8 cellular contexts compared by ENCODE assay signal in genomic region chr6:26311385-26312095, GRCh38. TPM values are rescaled to one million over a fixed set of nuclear protein-coding genes. Genes with fewer than 3 reads are reported as not detected.
DNase-seq lines count a peak whose midpoint lies in the region; ATAC-seq and TF ChIP-seq lines count a peak whose summit lies in the region.

No MANE protein-coding gene starts in this region.

- H3K4me1 ChIP-seq in Caco-2: peaks cover 12% of the 10 kb centered on the region
- peaks cover 0 to 33% (median 8%) of the 10 kb centered on the region in 3 donors for H3K4me1 ChIP-seq in esophagus squamous epithelium
- H3K4me1 ChIP-seq in naive thymus-derived CD4-positive, alpha-beta T cell (ENCODE audit: control insufficient read depth in 2 of 2, insufficient read depth in 2 of 2, low read length in 2 of 2): peaks cover 4 to 19% of the 10 kb centered on the region in 2 donors
- peaks cover 9% of the 10 kb centered on the region for H3K4me1 ChIP-seq in upper lobe of right lung

- H3K27me3 ChIP-seq in Caco-2 (replicated peaks; ENCODE audit: control insufficient read depth, insufficient read depth, low read length): no peaks in the 10 kb centered on the region
- H3K27me3 ChIP-seq in esophagus squamous epithelium: no peaks in the 10 kb centered on the region
- H3K27me3 ChIP-seq in naive thymus-derived CD4-positive, alpha-beta T cell (ENCODE audit: control insufficient read depth in 2 of 2, insufficient read depth in 2 of 2, low read length in 2 of 2): no peaks in the 10 kb centered on the region
- no peaks in the 10 kb centered on the region for H3K27me3 ChIP-seq in upper lobe of right lung

- no peak for TF ChIP-seq POLR2A in esophagus squamous epithelium (IDR thresholded peaks at IDR 0.05)

- BruUV-seq in Caco-2 (replicated peaks; lab: Mats Ljungman, UMichigan): no TSS peak

- H3K4me3 ChIP-seq in Caco-2 (ENCODE audit: low read depth, low read length) (peak overlapping the region; percentile 65), esophagus squamous epithelium (peak overlapping the region; percentile 17 to 72 (median 50)), upper lobe of right lung (peak overlapping the region; percentile 58)
- peak overlapping the region; percentile 81 for H3K4me3 ChIP-seq in naive thymus-derived CD4-positive, alpha-beta T cell (ENCODE audit: low read length)

- no peaks in the 10 kb centered on the region for H3K27me3 Mint-ChIP-seq in Caco-2 (ENCODE audit: insufficient read depth, unreplicated experiment)
- peaks cover 0 to 8% (median 0%) of the 10 kb centered on the region in 5 donors for H3K27me3 Mint-ChIP-seq in naive thymus-derived CD4-positive, alpha-beta T cell

- TF ChIP-seq CTCF in Caco-2 (IDR thresholded peaks at IDR 0.05; ENCODE audit: insufficient read depth in 1 of 2, low read depth in 1 of 2, low read length in 1 of 2, severe bottlenecking in 1 of 2, unreplicated experiment in 1 of 2) (no peak), esophagus squamous epithelium (IDR thresholded peaks at IDR 0.05) (no peak), upper lobe of right lung (IDR thresholded peaks at IDR 0.05) (no peak)

- H3K27ac ChIP-seq in esophagus squamous epithelium (peak overlapping the region; percentile 48 to 75 (median 60)), upper lobe of right lung (peak overlapping the region; percentile 13)
- peak overlapping the region; percentile 50 for H3K27ac ChIP-seq in naive thymus-derived CD4-positive, alpha-beta T cell (ENCODE audit: low read depth, low read length)

- intact Hi-C loops in Caco-2 (cut with micrococcal nuclease; ENCODE audit: unreplicated experiment): loop anchor here (1.0 kb wide), 1 partner anchor 26 kb away; a partner anchor contains a TSS
- intact Hi-C loops in esophagus squamous epithelium (cut with DNase I): no loop called here
- intact Hi-C loops in naive thymus-derived CD4-positive, alpha-beta T cell (cut with micrococcal nuclease): loop anchor here (2.0 to 5.0 kb wide), 9 partner anchors 17 to 1441 kb away; a partner anchor contains a TSS
- intact Hi-C loops in upper lobe of right lung (cut with DNase I): no loop called here

- peaks cover 37% of the 10 kb centered on the region for H3K36me3 Mint-ChIP-seq in Caco-2 (ENCODE audit: insufficient read depth, unreplicated experiment)
- H3K36me3 Mint-ChIP-seq in naive thymus-derived CD4-positive, alpha-beta T cell: peaks cover 0 to 7% (median 0%) of the 10 kb centered on the region in 5 donors

- H3K27ac Mint-ChIP-seq in Caco-2 (ENCODE audit: unreplicated experiment): peak overlapping the region; percentile 95
- peak overlapping the region; percentile 82 to 100 (median 96) for H3K27ac Mint-ChIP-seq in naive thymus-derived CD4-positive, alpha-beta T cell

- peak; percentile 37 for ATAC-seq in HG03460 (IDR thresholded peaks at IDR 0.05; ENCODE audit: unreplicated experiment)
- peak; percentile 71 for ATAC-seq in naive thymus-derived CD4-positive, alpha-beta T cell
- ATAC-seq in upper lobe of right lung: peak; percentile 85
- no peak for ATAC-seq in HG02973 (IDR thresholded peaks at IDR 0.05; ENCODE audit: unreplicated experiment)

- WGBS in esophagus squamous epithelium, 2 donors: 3 to 5% methylated on average over 18 of the region's 18 CpGs

- DNase-seq in Caco-2 (peak; percentile 52 to 69), NCI-H82 treated with DMSO at 0.1 percent for 48 hours (lab: John Stamatoyannopoulos, UW; ENCODE audit: unreplicated experiment) (peak; percentile 74), esophagus squamous epithelium (lab: John Stamatoyannopoulos, UW) (no peak), upper lobe of right lung (no peak)
- DNase-seq in activated CD8-positive, alpha-beta memory T cell treated with anti-CD3 and anti-CD28 coated beads, Interleukin-2, amount 50 U/mL, for 4 hours: peak; percentile 41
- peak in 8 of 9 donors; percentile 49 to 79 (median 68) for DNase-seq in naive thymus-derived CD4-positive, alpha-beta T cell

- no peaks in the 10 kb centered on the region for H3K9me3 Mint-ChIP-seq in Caco-2 (ENCODE audit: unreplicated experiment)
- peaks cover 0 to 27% (median 4%) of the 10 kb centered on the region in 11 donors for H3K9me3 Mint-ChIP-seq in naive thymus-derived CD4-positive, alpha-beta T cell

- POLR2A ChIA-PET in Caco-2 (lab: Charles Lee): no interaction called here
- POLR2A ChIA-PET in naive thymus-derived CD4-positive, alpha-beta T cell (lab: Charles Lee): interaction anchor here (0.9 to 6.3 kb wide), 9 partner anchors 8 to 258 kb away, joined by 3 to 37 read pairs (median 6); a partner anchor contains a TSS

- H3K9me3 ChIP-seq in Caco-2 (no peaks in the 10 kb centered on the region), esophagus squamous epithelium (no peaks in the 10 kb centered on the region), upper lobe of right lung (no peaks in the 10 kb centered on the region)
- H3K9me3 ChIP-seq in naive thymus-derived CD4-positive, alpha-beta T cell (ENCODE audit: control insufficient read depth in 2 of 3, low read length in 3 of 3): no peaks in the 10 kb centered on the region

- peak overlapping the region; percentile 90 for H3K4me3 Mint-ChIP-seq in Caco-2 (ENCODE audit: unreplicated experiment)
- H3K4me3 Mint-ChIP-seq in naive thymus-derived CD4-positive, alpha-beta T cell: peak overlapping the region; percentile 83 to 100 (median 96)

- CTCF ChIA-PET in Caco-2 (lab: Charles Lee): no interaction called here
- CTCF ChIA-PET in naive thymus-derived CD4-positive, alpha-beta T cell (lab: Charles Lee): no interaction called here

- H3K36me3 ChIP-seq in Caco-2 (ENCODE audit: control insufficient read depth, insufficient read depth, low read length) (no peaks in the 10 kb centered on the region), esophagus squamous epithelium (no peaks in the 10 kb centered on the region), upper lobe of right lung (no peaks in the 10 kb centered on the region)
- H3K36me3 ChIP-seq in naive thymus-derived CD4-positive, alpha-beta T cell (ENCODE audit: control insufficient read depth in 2 of 3, insufficient read depth in 3 of 3, low read length in 3 of 3): no peaks in the 10 kb centered on the region

- peaks cover 37% of the 10 kb centered on the region for H3K4me1 Mint-ChIP-seq in Caco-2 (ENCODE audit: low read depth, unreplicated experiment)
- H3K4me1 Mint-ChIP-seq in naive thymus-derived CD4-positive, alpha-beta T cell: peaks cover 5 to 56% (median 40%) of the 10 kb centered on the region in 7 donors

RNA-seq across cellular contexts. Expression of gene BTN3A2, which starts 53.5 kb away (rescaled TPM):
- total RNA-seq in Caco-2 (2022) (2.4 and 2.5 TPM in 2 replicates), esophagus squamous epithelium (10 to 100 TPM in 2 of 4 donors, 1 to 10 TPM in 2; 5.8 to 17.9 (median 11.1) TPM), upper lobe of right lung (65.2 TPM)
- 100 to 1,000 TPM; 131 to 274 (median 180) TPM for total RNA-seq in naive thymus-derived CD4-positive, alpha-beta T cell
- polyA plus RNA-seq in naive thymus-derived CD4-positive, alpha-beta T cell: 100 to 1,000 TPM; 113 to 142 TPM

Comparison
In these comparisons a context has a peak if more than half of its experiments do, and no peak if none do; other contexts are left out.
1. DNase-seq: peak in Caco-2 (2 of 2), NCI-H82 treated with DMSO at 0.1 percent for 48 hours (single experiment), activated CD8-positive, alpha-beta memory T cell treated with anti-CD3 and anti-CD28 coated beads, Interleukin-2, amount 50 U/mL, for 4 hours (single experiment) and naive thymus-derived CD4-positive, alpha-beta T cell (8 of 9); none in esophagus squamous epithelium (single experiment) and upper lobe of right lung (single experiment).
2. intact Hi-C loops: an anchor here in Caco-2 (1.0 kb wide) and naive thymus-derived CD4-positive, alpha-beta T cell (2.0 to 5.0 kb wide); none called in esophagus squamous epithelium and upper lobe of right lung.
3. Peak in every context shown above with its lines, with median percentiles within 50 percentile points of each other: H3K4me3 ChIP-seq and H3K27ac ChIP-seq.